Comparison of ENCODE assay signal across 1 cellular context in genomic region chrY:12701181-12701695, GRCh38.
TF ChIP-seq lines count a peak whose summit lies in the region.

Gene USP9Y, plus strand, starts transcription at chrY:12701231. Its CDS starts 8,217 bp downstream, at chrY:12709448.

TF ChIP-seq in GM23338, 12 proteins besides CTCF, POLR2A, EP300 and RAD21 (continued from another document):
- no peak for TF ChIP-seq REST (IDR thresholded peaks at IDR 0.05; ENCODE audit: unreplicated experiment)
- no peak for TF ChIP-seq EZH2phosphoT487 (IDR thresholded peaks at IDR 0.05; ENCODE audit: unreplicated experiment)
- no peak for TF ChIP-seq STAT1 (IDR thresholded peaks at IDR 0.05; ENCODE audit: unreplicated experiment)
- TF ChIP-seq POLR2AphosphoS5 (IDR thresholded peaks at IDR 0.05; ENCODE audit: low read depth), result no peak
- no peak for TF ChIP-seq ZNF462 (CRISPR knock-in tag; IDR thresholded peaks at IDR 0.05)
- no peak for TF ChIP-seq ETS1 (IDR thresholded peaks at IDR 0.05)
- no peak for TF ChIP-seq NANOG (IDR thresholded peaks at IDR 0.05; ENCODE audit: borderline replicate concordance)
- no peak for TF ChIP-seq ZNF114 (CRISPR knock-in tag; IDR thresholded peaks at IDR 0.05)
- TF ChIP-seq CREB1 (CRISPR knock-in tag; IDR thresholded peaks at IDR 0.05; ENCODE audit: low read depth), result no peak
- no peak for TF ChIP-seq EZH2 (IDR thresholded peaks at IDR 0.05; ENCODE audit: low read depth, unreplicated experiment)
